23 cellular contexts compared by ENCODE assay signal in genomic region chr5:74660146-74660545, GRCh38. TPM values are rescaled to one million over a fixed set of nuclear protein-coding genes. Genes with fewer than 3 reads are reported as not detected.
A peak's percentile ranks its signal among the peaks of the same experiment; 100 is the strongest.
DNase-seq lines count a peak whose midpoint lies in the region; FAIRE-seq and TF ChIP-seq lines count a peak whose summit lies in the region.
"Had no signal": no experiment of that assay in that cellular context is flagged by ENCODE, and none has a peak within 500 bp of the region (broad histone marks: within the 10 kb centered on the region; RNA-seq: fewer than 3 reads in every experiment).

No MANE protein-coding gene starts in this region.

- H3K9ac ChIP-seq in astrocyte (ENCODE audit: low read length) (no peak overlapping the region), keratinocyte (ENCODE audit: control insufficient read depth, extremely low read depth, insufficient read depth, low read length) (no peak overlapping the region)

- H2AFZ ChIP-seq in astrocyte (ENCODE audit: low read depth, low read length) (peak overlapping the region; percentile 15), keratinocyte (ENCODE audit: control insufficient read depth, low read length) (peak overlapping the region; percentile 46)

- no peaks in the 10 kb centered on the region for H3K27me3 ChIP-seq in astrocyte (ENCODE audit: insufficient read depth, low read length)
- H3K27me3 ChIP-seq in keratinocyte (ENCODE audit: control insufficient read depth, extremely low read depth, insufficient read depth, low read length): no peaks in the 10 kb centered on the region

- H3K36me3 ChIP-seq in astrocyte (ENCODE audit: insufficient read depth, low read length) (no peaks in the 10 kb centered on the region), keratinocyte (ENCODE audit: control insufficient read depth in 2 of 2, extremely low read depth in 1 of 2, insufficient read depth in 2 of 2, low read length in 2 of 2) (no peaks in the 10 kb centered on the region)

- FAIRE-seq in astrocyte (lab: Jason Lieb, UNC): peak; percentile 26
- peak; percentile 29 for FAIRE-seq in keratinocyte (lab: Jason Lieb, UNC)
- FAIRE-seq: GM12891, HepG2 had no signal

- H3K4me1 Mint-ChIP-seq in HFFc6 (ENCODE audit: low read depth) (peaks cover 16% of the 10 kb centered on the region), astrocyte (ENCODE audit: low read depth, unreplicated experiment) (peaks cover 27% of the 10 kb centered on the region), osteocyte (ENCODE audit: unreplicated experiment) (peaks cover 16% of the 10 kb centered on the region)
- H3K4me1 Mint-ChIP-seq: B cell, CD14-positive monocyte had no signal

- H3K4me3 ChIP-seq in astrocyte (ENCODE audit: insufficient read depth, low read depth, low read length) (no peak overlapping the region), keratinocyte (ENCODE audit: control insufficient read depth in 2 of 3, extremely low read depth in 1 of 3, insufficient read depth in 2 of 3, low read depth in 1 of 3, low read length in 3 of 3) (no peak overlapping the region)

- H3K4me2 ChIP-seq in astrocyte (ENCODE audit: low read length): no peak overlapping the region
- no peak overlapping the region for H3K4me2 ChIP-seq in keratinocyte (ENCODE audit: control insufficient read depth, extremely low read depth, insufficient read depth, low read depth, low read length)

- TF ChIP-seq CTCF in HFFc6 (IDR thresholded peaks at IDR 0.05): no peak
- TF ChIP-seq CTCF in astrocyte (IDR thresholded peaks at IDR 0.05; ENCODE audit: insufficient read depth, low read depth, low read length): no peak
- TF ChIP-seq CTCF in keratinocyte (optimal IDR thresholded peaks at IDR 0.05 in 1 of 3, IDR thresholded peaks at IDR 0.05 in 1 of 3, conservative IDR thresholded peaks at IDR 0.05 in 1 of 3; ENCODE audit: extremely low read depth in 1 of 3, insufficient read depth in 2 of 3, low read length in 3 of 3): no peak
- TF ChIP-seq CTCF in osteocyte (IDR thresholded peaks at IDR 0.05): no peak

- H3K9me3 ChIP-seq in astrocyte (ENCODE audit: insufficient read depth, low read depth, low read length) (no peaks in the 10 kb centered on the region), keratinocyte (ENCODE audit: control insufficient read depth, low read depth, low read length) (no peaks in the 10 kb centered on the region)

- H3K79me2 ChIP-seq in astrocyte (ENCODE audit: insufficient read depth, low read length): no peaks in the 10 kb centered on the region
- no peaks in the 10 kb centered on the region for H3K79me2 ChIP-seq in keratinocyte (ENCODE audit: control insufficient read depth, insufficient read depth, low read length)

- H3K9me3 Mint-ChIP-seq in HFFc6 (no peaks in the 10 kb centered on the region), astrocyte (ENCODE audit: unreplicated experiment) (peaks cover 2% of the 10 kb centered on the region), osteocyte (ENCODE audit: unreplicated experiment) (no peaks in the 10 kb centered on the region)

- H4K20me1 ChIP-seq in astrocyte (ENCODE audit: insufficient read depth, low read length): no peaks in the 10 kb centered on the region
- H4K20me1 ChIP-seq in keratinocyte (ENCODE audit: control insufficient read depth, extremely low read depth, insufficient read depth, low read length): no peaks in the 10 kb centered on the region

- no peak overlapping the region for H3K4me3 Mint-ChIP-seq in HFFc6
- no peak overlapping the region for H3K4me3 Mint-ChIP-seq in astrocyte (ENCODE audit: unreplicated experiment)
- H3K4me3 Mint-ChIP-seq in osteocyte (ENCODE audit: unreplicated experiment): no peak overlapping the region
- H3K4me3 Mint-ChIP-seq: B cell, CD14-positive monocyte had no signal

- no peaks in the 10 kb centered on the region for H3K36me3 Mint-ChIP-seq in HFFc6 (ENCODE audit: low read depth)
- H3K36me3 Mint-ChIP-seq in astrocyte (ENCODE audit: low read depth, unreplicated experiment): no peaks in the 10 kb centered on the region
- H3K36me3 Mint-ChIP-seq in osteocyte (ENCODE audit: unreplicated experiment): no peaks in the 10 kb centered on the region
- H3K36me3 Mint-ChIP-seq: CD14-positive monocyte had no signal

- H3K4me1 ChIP-seq in astrocyte (ENCODE audit: insufficient read depth, low read length): no peaks in the 10 kb centered on the region
- peaks cover 5% of the 10 kb centered on the region for H3K4me1 ChIP-seq in keratinocyte (ENCODE audit: control insufficient read depth, extremely low read depth, insufficient read depth, low read length)

- H3K27ac Mint-ChIP-seq in HFFc6: no peak overlapping the region
- H3K27ac Mint-ChIP-seq in astrocyte (ENCODE audit: unreplicated experiment): peak overlapping the region; percentile 19
- H3K27ac Mint-ChIP-seq in osteocyte (ENCODE audit: unreplicated experiment): no peak overlapping the region
- H3K27ac Mint-ChIP-seq: B cell, CD14-positive monocyte had no signal

- peak; percentile 36 for DNase-seq in AG08395 (ENCODE audit: low spot score)
- DNase-seq in HFFc6: peak; percentile 24
- DNase-seq in astrocyte (ENCODE audit: low read depth): no peak
- DNase-seq in keratinocyte (ENCODE audit: low read depth, low spot score): no peak
- no peak for DNase-seq in osteocyte (ENCODE audit: extremely low spot score, unreplicated experiment)
- no peak for DNase-seq in Ammon's horn (ENCODE audit: low spot score)
- DNase-seq in HuH-7 (ENCODE audit: low spot score): no peak
- no peak for DNase-seq in DMS79 treated with DMSO at 0.1 percent for 48 hours (lab: John Stamatoyannopoulos, UW)
- DNase-seq: 8988T, KG1, NCI-H1417, NCI-H1694 treated with DMSO at 0.1 percent for 48 hours, NCI-H2081 treated with DMSO at 0.1 percent for 48 hours, NCI-H2171 treated with DMSO at 0.1 percent for 48 hours, NCI-H526, OCI-M1, Right ventricle myocardium superior, SW 1271, T-helper 2 cell had no signal

- H3K27me3 Mint-ChIP-seq in HFFc6 (ENCODE audit: insufficient read depth) (peaks cover 11% of the 10 kb centered on the region), astrocyte (ENCODE audit: low read depth, unreplicated experiment) (no peaks in the 10 kb centered on the region), osteocyte (ENCODE audit: unreplicated experiment) (peaks cover under 1% of the 10 kb centered on the region)

- H3K27ac ChIP-seq in astrocyte (ENCODE audit: low read depth, low read length): no peak overlapping the region
- H3K27ac ChIP-seq in keratinocyte (ENCODE audit: control insufficient read depth, insufficient read depth, low read length): no peak overlapping the region

- H3K9me1 ChIP-seq in keratinocyte (ENCODE audit: control insufficient read depth, extremely low read depth, insufficient read depth, low read length): no peaks in the 10 kb centered on the region

- dilution Hi-C loops in keratinocyte (cut with MboI; ENCODE audit: extremely low pct_ligation_motif_present, low sequenced_read_pairs): no loop called here

RNA-seq across cellular contexts. Expression of gene ENC1, which starts 19.6 kb away (rescaled TPM):
- total RNA-seq in HFFc6 (2021; fragmentation: NEBNext Ultra II Directional; extraction: Animal tissue kit (Norgen Biotek cat#: 25700)): 10 to 100 TPM; 22.6 to 56.4 (median 25.4) TPM
- total RNA-seq in astrocyte: 363 and 389 TPM in 2 replicates
- polyA plus RNA-seq in keratinocyte: 67.2 to 97.9 TPM (median 68.1 TPM) in 3 replicates
- polyA plus RNA-seq in keratinocyte (2011; ENCODE audit: low read depth): 16.4 TPM
- 33.7 and 55.3 TPM in 2 replicates for polyA plus RNA-seq in keratinocyte (2011; cell fraction: cytosol; rRNA removed)
- 212 and 220 TPM in 2 replicates for polyA plus RNA-seq in keratinocyte (2011; cell fraction: nucleus; rRNA removed)
- 14.4 and 79.4 TPM in 2 replicates for polyA plus RNA-seq in keratinocyte (2012; ENCODE audit: low replicate concordance)
- 135 to 276 TPM (median 155 TPM) in 3 replicates for polyA minus RNA-seq in keratinocyte
- 130 TPM for polyA minus RNA-seq in keratinocyte (2011; cell fraction: cytosol; rRNA and poly(A)+ RNA removed)
- 202 and 246 TPM in 2 replicates for polyA minus RNA-seq in keratinocyte (2011; cell fraction: nucleus; rRNA and poly(A)+ RNA removed)
- total RNA-seq in osteocyte: 12.9 and 13.8 TPM in 2 replicates

RNA-seq across cellular contexts. Expression of gene HEXB, which starts 24.9 kb away (rescaled TPM):
- total RNA-seq in HFFc6 (2021; fragmentation: NEBNext Ultra II Directional; extraction: Animal tissue kit (Norgen Biotek cat#: 25700)): 100 to 1,000 TPM; 128 to 170 (median 151) TPM
- total RNA-seq in astrocyte (96.3 and 99.3 TPM in 2 replicates), osteocyte (153 and 175 TPM in 2 replicates)
- 103 to 192 TPM (median 134 TPM) in 3 replicates for polyA plus RNA-seq in keratinocyte
- 136 TPM for polyA plus RNA-seq in keratinocyte (2011; ENCODE audit: low read depth)
- polyA plus RNA-seq in keratinocyte (2011; cell fraction: cytosol; rRNA removed): 96.6 and 128 TPM in 2 replicates
- polyA plus RNA-seq in keratinocyte (2011; cell fraction: nucleus; rRNA removed): 131 and 237 TPM in 2 replicates
- 126 and 174 TPM in 2 replicates for polyA plus RNA-seq in keratinocyte (2012; ENCODE audit: low replicate concordance)
- 45.0 to 130 TPM (median 57.6 TPM) in 3 replicates for polyA minus RNA-seq in keratinocyte
- 95.0 TPM for polyA minus RNA-seq in keratinocyte (2011; cell fraction: cytosol; rRNA and poly(A)+ RNA removed)
- 62.1 and 74.8 TPM in 2 replicates for polyA minus RNA-seq in keratinocyte (2011; cell fraction: nucleus; rRNA and poly(A)+ RNA removed)

Comparison
In these comparisons a context has a peak if more than half of its experiments do, and no peak if none do; other contexts are left out.
1. DNase-seq: peak in AG08395 (single experiment) and HFFc6 (single experiment); none in astrocyte (single experiment), keratinocyte (single experiment), osteocyte (single experiment), Ammon's horn (single experiment), HuH-7 (single experiment) and DMS79 treated with DMSO at 0.1 percent for 48 hours (single experiment).